In genomic region chr2:164621761-164622105, GRCh38 we compare ENCODE assay signal across 8 cellular contexts. TPM values are rescaled to one million over a fixed set of nuclear protein-coding genes. Genes with fewer than 3 reads are reported as not detected.
DNase-seq lines count a peak whose midpoint lies in the region; ATAC-seq and TF ChIP-seq lines count a peak whose summit lies in the region.

No MANE protein-coding gene starts in this region.

- no peak overlapping the region for H2BK5ac ChIP-seq in H9 (ENCODE audit: insufficient read length, low read length)

- peaks cover 3% of the 10 kb centered on the region; the same call in 1 of the 2 replicates for H3K4me1 ChIP-seq in H9 (ENCODE audit: insufficient read depth, low read length)
- H3K4me1 ChIP-seq in gastrocnemius medialis: peaks cover 0 to 6% of the 10 kb centered on the region in 2 donors

- H3K4me2 ChIP-seq in H9 (ENCODE audit: insufficient read depth, insufficient read length, low read length): peak overlapping the region; percentile 22

- no peak overlapping the region for H2BK15ac ChIP-seq in H9 (ENCODE audit: low read depth, low read length)

- CTCF ChIA-PET in RWPE1 (lab: Yijun Ruan, JAX): interaction anchor here (0.6 kb wide), 1 partner anchor 93 kb away, joined by 4 read pairs; no protein-coding TSS in a partner anchor

- H2AFZ ChIP-seq in H9 (ENCODE audit: low read length): no peak overlapping the region

- in situ Hi-C loops in gastrocnemius medialis (cut with MboI; ENCODE audit: low sequenced_read_pairs in 4 of 4): no loop called here

- H3K56ac ChIP-seq in H9 (ENCODE audit: insufficient read length, low read depth, low read length): no peak overlapping the region

- WGBS in H9 (ENCODE audit: extremely low coverage, insufficient read length, low lambda C conversion rate): no CpG with 5 or more reads among the region's 14 CpGs

- H2BK20ac ChIP-seq in H9 (ENCODE audit: low read depth, low read length, poor library complexity, severe bottlenecking): no peak overlapping the region

- peak overlapping the region in 2 of 3 experiments; percentile 63 to 85; a peak in 2 of 7 replicates for H3K27ac Mint-ChIP-seq in H9

- no peak overlapping the region for H4K8ac ChIP-seq in H9 (replicated peaks; ENCODE audit: insufficient read length, low read depth, low read length)

- peak overlapping the region; percentile 82 to 93 for H3K4me3 Mint-ChIP-seq in H9

- peak overlapping the region; percentile 41 for H3K9ac ChIP-seq in H9 (ENCODE audit: extremely low read depth, insufficient read length, low read length)

- H2AK5ac ChIP-seq in H9 (ENCODE audit: insufficient read length, low read length): no peak overlapping the region

- DNase-seq in H9 (peak; percentile 48), RWPE1 (ENCODE audit: low spot score) (peak; percentile 24), left ventricle myocardium superior (no peak), gastrocnemius medialis (no peak), RKO (ENCODE audit: low spot score) (no peak)
- DNase-seq in activated effector memory CD4-positive, alpha-beta T cell treated with Interleukin-2 at 50 U/mL for 16 hours: no peak

- no peak overlapping the region for H3K23ac ChIP-seq in H9 (ENCODE audit: insufficient read length, low read depth, low read length)

- no peaks in the 10 kb centered on the region for H3K23me2 ChIP-seq in H9 (ENCODE audit: insufficient read length, low read depth, low read length, poor library complexity, severe bottlenecking)

- no peak overlapping the region for H2BK120ac ChIP-seq in H9 (ENCODE audit: low read depth, low read length, poor library complexity, severe bottlenecking)

- H3K18ac ChIP-seq in H9 (ENCODE audit: insufficient read length, low read depth, low read length): peak overlapping the region; percentile 20

- peak overlapping the region; percentile 76; the same call in 1 of the 2 replicates for H3K14ac ChIP-seq in H9 (ENCODE audit: insufficient read depth, low read length)

- intact Hi-C loops in left ventricle myocardium superior (cut with micrococcal nuclease) (no loop called here), gastrocnemius medialis (cut with DNase I; ENCODE audit: low total_unique reads) (no loop called here)

- no peak overlapping the region for H3T11ph ChIP-seq in H9 (ENCODE audit: low read length)

- H3K27me3 Mint-ChIP-seq in H9 (ENCODE audit: low read depth): peaks cover 3% of the 10 kb centered on the region

- no peaks in the 10 kb centered on the region for H3K79me1 ChIP-seq in H9 (ENCODE audit: insufficient read depth, low read depth, low read length, poor library complexity, severe bottlenecking)

- ATAC-seq in left ventricle myocardium superior (peak; percentile 6), gastrocnemius medialis (no peak), GM21390 (IDR thresholded peaks at IDR 0.05; ENCODE audit: unreplicated experiment) (no peak), HG02938 (IDR thresholded peaks at IDR 0.05; ENCODE audit: unreplicated experiment) (no peak)

- no peaks in the 10 kb centered on the region for H3K27me3 ChIP-seq in H9 (ENCODE audit: insufficient read depth, low read length)
- H3K27me3 ChIP-seq in gastrocnemius medialis: no peaks in the 10 kb centered on the region

- H3K36me3 ChIP-seq in gastrocnemius medialis: no peaks in the 10 kb centered on the region

- no peaks in the 10 kb centered on the region for H3K79me2 ChIP-seq in H9 (ENCODE audit: insufficient read depth, low read length)

- peaks cover 0 to 9% (median 3%) of the 10 kb centered on the region in 3 experiments; a peak in 4 of 7 replicates for H3K36me3 Mint-ChIP-seq in H9 (ENCODE audit: insufficient read depth in 1 of 3, low read depth in 3 of 3)

- H4K5ac ChIP-seq in H9 (ENCODE audit: insufficient read length, low read depth, low read length): no peak overlapping the region

- POLR2A ChIA-PET in RWPE1 (lab: Yijun Ruan, JAX; ENCODE audit: low non-redundant PET): no interaction called here

- peaks cover 38 to 40% of the 10 kb centered on the region in 2 experiments for H3K4me1 Mint-ChIP-seq in H9

- no peak for TF ChIP-seq POLR2A in gastrocnemius medialis (IDR thresholded peaks at IDR 0.05)

- H4K20me1 ChIP-seq in H9 (ENCODE audit: control insufficient read depth, insufficient read depth, insufficient read length): no peaks in the 10 kb centered on the region

- H3K4me3 ChIP-seq in gastrocnemius medialis: peak overlapping the region; percentile 19 to 70 (median 51)

- H3K9me3 ChIP-seq in H9 (ENCODE audit: control insufficient read depth, low read depth, low read length) (no peaks in the 10 kb centered on the region), gastrocnemius medialis (no peaks in the 10 kb centered on the region)

- no peak overlapping the region; the same call in 1 of the 2 replicates for H3K4ac ChIP-seq in H9 (ENCODE audit: low read depth, low read length)

- TF ChIP-seq CTCF in H9 (conservative IDR thresholded peaks at IDR 0.05) (no peak), RWPE1 (conservative IDR thresholded peaks at IDR 0.05; ENCODE audit: low read depth) (no peak), gastrocnemius medialis (IDR thresholded peaks at IDR 0.05 in 4 of 5, conservative IDR thresholded peaks at IDR 0.05 in 1 of 5) (no peak)

- no peak overlapping the region for H4K91ac ChIP-seq in H9 (ENCODE audit: insufficient read length, low read depth, low read length)

- H2BK12ac ChIP-seq in H9 (ENCODE audit: insufficient read length, low read depth, low read length): no peak overlapping the region

- no peak overlapping the region for H3K27ac ChIP-seq in H9 (ENCODE audit: insufficient read length, low read depth, low read length)
- no peak overlapping the region for H3K27ac ChIP-seq in RWPE1
- H3K27ac ChIP-seq in gastrocnemius medialis: peak overlapping the region in 2 of 4 donors; percentile 26 to 84

- no peaks in the 10 kb centered on the region for H3K9me3 Mint-ChIP-seq in H9

RNA-seq across cellular contexts. Expression of gene GRB14, which starts 0.5 kb away (rescaled TPM):
- total RNA-seq in H9 (2021): 7.6 and 9.6 TPM in 2 replicates
- total RNA-seq in left ventricle myocardium superior: 27.8 TPM
- 10 to 100 TPM in 1 of 4 donors, 1 to 10 TPM in 3; 2.1 to 14.9 (median 3.4) TPM for total RNA-seq in gastrocnemius medialis

Comparison
In these comparisons a context has a peak if more than half of its experiments do, and no peak if none do; other contexts are left out.
1. DNase-seq: peak in H9 (single experiment) and RWPE1 (single experiment); none in left ventricle myocardium superior (single experiment), gastrocnemius medialis (0 of 2), RKO (single experiment) and activated effector memory CD4-positive, alpha-beta T cell treated with Interleukin-2 at 50 U/mL for 16 hours (single experiment).